1 cellular context compared by ENCODE assay signal in the genomic region with DNA sequence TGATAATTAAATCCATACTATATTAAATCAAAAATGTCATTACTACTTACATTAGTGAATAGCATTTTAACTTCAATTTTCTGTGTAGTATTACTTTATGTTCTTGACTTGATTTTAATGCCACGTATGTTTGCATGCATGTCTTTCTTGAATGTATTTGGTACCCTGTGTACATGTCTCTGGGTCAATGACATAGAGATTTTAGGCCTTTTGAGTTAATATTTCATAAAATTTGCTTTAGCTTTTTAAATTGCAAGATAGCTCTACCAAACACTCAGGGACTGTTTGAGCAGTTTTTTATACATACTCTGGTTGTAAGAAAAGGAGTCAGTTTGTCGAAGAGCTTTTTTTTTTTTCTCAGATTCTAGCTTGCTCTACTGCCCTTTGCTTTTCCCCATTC.
TF ChIP-seq lines count a peak whose summit lies in the region.

No MANE protein-coding gene starts in this region.

TF ChIP-seq in K562, 482 proteins besides CTCF, POLR2A, EP300 and RAD21:
- TF ChIP-seq POLR2H (tag; IDR thresholded peaks at IDR 0.05; ENCODE audit: low read depth) (peak; percentile 22; the same call in 1 of the 2 replicates), ZBTB1 (CRISPR knock-in tag; IDR thresholded peaks at IDR 0.05; ENCODE audit: borderline replicate concordance, low read depth) (no peak), RBFOX2 (IDR thresholded peaks at IDR 0.05; ENCODE audit: low read depth, low read length) (peak; percentile 47)
